Comparison of ENCODE assay signal across 12 cellular contexts in the genomic region with DNA sequence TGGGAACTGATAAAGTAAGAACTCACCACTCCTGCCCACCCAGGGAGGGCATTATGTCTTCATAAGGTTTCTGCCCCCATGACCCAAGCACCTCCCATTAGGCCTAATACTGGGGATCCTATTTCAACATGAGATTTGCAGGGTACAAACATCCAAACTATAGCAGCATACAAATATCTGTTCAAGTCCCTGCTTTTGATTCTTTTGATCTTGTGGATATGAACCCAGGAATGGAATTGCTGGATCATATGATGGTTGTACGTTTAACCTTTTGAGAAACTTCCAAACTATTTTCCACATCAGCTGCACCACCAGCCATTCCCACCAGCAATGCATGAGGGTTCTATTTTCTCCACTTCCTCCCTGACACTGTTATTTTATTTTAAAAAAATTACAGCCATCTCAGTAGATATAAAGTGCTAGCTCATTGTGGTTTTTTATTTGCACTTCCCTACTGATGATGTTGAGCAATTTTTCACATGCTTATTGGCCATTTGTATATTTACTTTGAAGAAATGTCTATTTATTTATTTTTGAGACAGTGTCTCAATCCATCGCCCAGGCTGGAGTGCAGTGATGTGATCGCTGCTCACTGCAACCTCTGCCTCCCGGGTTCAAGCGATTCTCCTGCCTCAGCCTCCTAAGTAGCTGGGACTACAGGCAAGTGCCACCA. TPM values are rescaled to one million over a fixed set of nuclear protein-coding genes. Genes with fewer than 3 reads are reported as not detected.
DNase-seq lines count a peak whose midpoint lies in the region; ATAC-seq and TF ChIP-seq lines count a peak whose summit lies in the region.
"Had no signal": no experiment of that assay in that cellular context is flagged by ENCODE, and none has a peak within 500 bp of the region (broad histone marks: within the 10 kb centered on the region; RNA-seq: fewer than 3 reads in every experiment).

No MANE protein-coding gene starts in this region.

- 23% methylated on average over 5 of the region's 5 CpGs for WGBS in liver
- 56 to 65% methylated on average over 5 of the region's 5 CpGs for WGBS in upper lobe of left lung, 2 donors

- H3K36me3 ChIP-seq in liver (ENCODE audit: control insufficient read depth in 4 of 4, insufficient read depth in 3 of 4, low read depth in 1 of 4, low read length in 3 of 4) (no peaks in the 10 kb centered on the region), upper lobe of left lung (peaks cover 0 to 4% (median 0%) of the 10 kb centered on the region in 4 donors)

- H3K4me1 ChIP-seq in liver (ENCODE audit: control insufficient read depth in 4 of 4, insufficient read depth in 4 of 4, low read length in 3 of 4), result peaks cover 4 to 14% (median 6%) of the 10 kb centered on the region in 4 donors
- H3K4me1 ChIP-seq in upper lobe of left lung, result peaks cover 4 to 33% (median 31%) of the 10 kb centered on the region in 4 donors

- no peak overlapping the region for H3K9ac ChIP-seq in liver (ENCODE audit: low read depth in 1 of 2, low read length in 2 of 2)

- peak; percentile 38 to 46 for TF ChIP-seq RAD21 in liver (IDR thresholded peaks at IDR 0.05)

- in situ Hi-C loops in astrocyte of the spinal cord (cut with HindIII; ENCODE audit: low sequenced_read_pairs), result no loop called here

- DNase-seq in M059J (ENCODE audit: low read depth) (peak; percentile 60), astrocyte of the spinal cord (ENCODE audit: low read depth, low spot score) (peak; percentile 44), upper lobe of left lung (no peak), COR-L47 (lab: John Stamatoyannopoulos, UW) (no peak), anterior cingulate cortex (lab: John Stamatoyannopoulos, UW) (no peak), NCI-H2081 (lab: John Stamatoyannopoulos, UW) (no peak)
- DNase-seq: activated CD4-positive, CD25-positive, alpha-beta regulatory T cell treated with anti-CD3 and anti-CD28 coated beads, Interleukin-2, amount 50 U/mL, for 72 hours; activated naive CD4-positive, alpha-beta T cell treated with Interleukin-2 at 50 U/mL for 16 hours; effector CD4-positive, alpha-beta T cell; NCI-H1694 treated with DMSO at 0.1 percent for 48 hours; posterior cingulate gyrus had no signal

- ATAC-seq in upper lobe of left lung (ENCODE audit: low FRiP score in 2 of 2), result peak; percentile 49 to 69

- H3K9me3 ChIP-seq in liver (ENCODE audit: control insufficient read depth in 4 of 4, low read length in 3 of 4) (no peaks in the 10 kb centered on the region), upper lobe of left lung (no peaks in the 10 kb centered on the region)

- TF ChIP-seq POLR2A in upper lobe of left lung (IDR thresholded peaks at IDR 0.05), result no peak

- TF ChIP-seq CTCF in astrocyte of the spinal cord (IDR thresholded peaks at IDR 0.05; ENCODE audit: low read depth, low read length) (no peak), liver (IDR thresholded peaks at IDR 0.05; ENCODE audit: low read depth, low read length, missing input control) (no peak), upper lobe of left lung (IDR thresholded peaks at IDR 0.05) (no peak)

- H3K27me3 ChIP-seq in liver (ENCODE audit: control insufficient read depth in 4 of 4, insufficient read depth in 4 of 4, low read length in 3 of 4) (no peaks in the 10 kb centered on the region), upper lobe of left lung (no peaks in the 10 kb centered on the region)

- peak overlapping the region; percentile 66 to 78 for H3K27ac ChIP-seq in liver (ENCODE audit: low read depth in 1 of 2, low read length in 2 of 2)
- H3K27ac ChIP-seq in upper lobe of left lung, result peak overlapping the region; percentile 69 to 84 (median 80)

- H3K4me3 ChIP-seq in astrocyte of the spinal cord (ENCODE audit: low read depth, low read length) (no peak overlapping the region), liver (ENCODE audit: low read depth in 1 of 3, low read length in 3 of 3) (no peak overlapping the region), upper lobe of left lung (no peak overlapping the region)

- no peak for TF ChIP-seq EP300 in upper lobe of left lung (IDR thresholded peaks at IDR 0.05)

TF ChIP-seq in liver, 16 proteins besides CTCF, POLR2A, EP300 and RAD21:
- TF ChIP-seq, protein P1, sequence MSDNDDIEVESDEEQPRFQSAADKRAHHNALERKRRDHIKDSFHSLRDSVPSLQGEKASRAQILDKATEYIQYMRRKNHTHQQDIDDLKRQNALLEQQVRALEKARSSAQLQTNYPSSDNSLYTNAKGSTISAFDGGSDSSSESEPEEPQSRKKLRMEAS (IDR thresholded peaks at IDR 0.05), result peak; percentile 65
- TF ChIP-seq, protein P2, sequence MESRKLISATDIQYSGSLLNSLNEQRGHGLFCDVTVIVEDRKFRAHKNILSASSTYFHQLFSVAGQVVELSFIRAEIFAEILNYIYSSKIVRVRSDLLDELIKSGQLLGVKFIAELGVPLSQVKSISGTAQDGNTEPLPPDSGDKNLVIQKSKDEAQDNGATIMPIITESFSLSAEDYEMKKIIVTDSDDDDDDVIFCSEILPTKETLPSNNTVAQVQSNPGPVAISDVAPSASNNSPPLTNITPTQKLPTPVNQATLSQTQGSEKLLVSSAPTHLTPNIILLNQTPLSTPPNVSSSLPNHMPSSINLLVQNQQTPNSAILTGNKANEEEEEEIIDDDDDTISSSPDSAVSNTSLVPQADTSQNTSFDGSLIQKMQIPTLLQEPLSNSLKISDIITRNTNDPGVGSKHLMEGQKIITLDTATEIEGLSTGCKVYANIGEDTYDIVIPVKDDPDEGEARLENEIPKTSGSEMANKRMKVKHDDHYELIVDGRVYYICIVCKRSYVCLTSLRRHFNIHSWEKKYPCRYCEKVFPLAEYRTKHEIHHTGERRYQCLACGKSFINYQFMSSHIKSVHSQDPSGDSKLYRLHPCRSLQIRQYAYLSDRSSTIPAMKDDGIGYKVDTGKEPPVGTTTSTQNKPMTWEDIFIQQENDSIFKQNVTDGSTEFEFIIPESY (IDR thresholded peaks at IDR 0.05), result peak; percentile 65
- TF ChIP-seq FOXA2 (IDR thresholded peaks at IDR 0.05), result peak; percentile 92
- no peak for TF ChIP-seq GABPA (IDR thresholded peaks at IDR 0.05 in 1 of 2, conservative IDR thresholded peaks at IDR 0.05 in 1 of 2)
- peak; percentile 14 for TF ChIP-seq NR2F2 (IDR thresholded peaks at IDR 0.05)
- peak; percentile 62 for TF ChIP-seq SP1 (IDR thresholded peaks at IDR 0.05)
- peak; percentile 72 for TF ChIP-seq FOXA1 (IDR thresholded peaks at IDR 0.05)
- TF ChIP-seq, protein P3, sequence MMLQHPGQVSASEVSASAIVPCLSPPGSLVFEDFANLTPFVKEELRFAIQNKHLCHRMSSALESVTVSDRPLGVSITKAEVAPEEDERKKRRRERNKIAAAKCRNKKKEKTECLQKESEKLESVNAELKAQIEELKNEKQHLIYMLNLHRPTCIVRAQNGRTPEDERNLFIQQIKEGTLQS (IDR thresholded peaks at IDR 0.05), result no peak
- no peak for TF ChIP-seq TAF1 (conservative IDR thresholded peaks at IDR 0.05)
- no peak for TF ChIP-seq EGR1 (IDR thresholded peaks at IDR 0.05; ENCODE audit: low read depth in 2 of 2)
- TF ChIP-seq RXRA (IDR thresholded peaks at IDR 0.05), result peak in 1 of 2 donors; percentile 82
- TF ChIP-seq, protein P4, sequence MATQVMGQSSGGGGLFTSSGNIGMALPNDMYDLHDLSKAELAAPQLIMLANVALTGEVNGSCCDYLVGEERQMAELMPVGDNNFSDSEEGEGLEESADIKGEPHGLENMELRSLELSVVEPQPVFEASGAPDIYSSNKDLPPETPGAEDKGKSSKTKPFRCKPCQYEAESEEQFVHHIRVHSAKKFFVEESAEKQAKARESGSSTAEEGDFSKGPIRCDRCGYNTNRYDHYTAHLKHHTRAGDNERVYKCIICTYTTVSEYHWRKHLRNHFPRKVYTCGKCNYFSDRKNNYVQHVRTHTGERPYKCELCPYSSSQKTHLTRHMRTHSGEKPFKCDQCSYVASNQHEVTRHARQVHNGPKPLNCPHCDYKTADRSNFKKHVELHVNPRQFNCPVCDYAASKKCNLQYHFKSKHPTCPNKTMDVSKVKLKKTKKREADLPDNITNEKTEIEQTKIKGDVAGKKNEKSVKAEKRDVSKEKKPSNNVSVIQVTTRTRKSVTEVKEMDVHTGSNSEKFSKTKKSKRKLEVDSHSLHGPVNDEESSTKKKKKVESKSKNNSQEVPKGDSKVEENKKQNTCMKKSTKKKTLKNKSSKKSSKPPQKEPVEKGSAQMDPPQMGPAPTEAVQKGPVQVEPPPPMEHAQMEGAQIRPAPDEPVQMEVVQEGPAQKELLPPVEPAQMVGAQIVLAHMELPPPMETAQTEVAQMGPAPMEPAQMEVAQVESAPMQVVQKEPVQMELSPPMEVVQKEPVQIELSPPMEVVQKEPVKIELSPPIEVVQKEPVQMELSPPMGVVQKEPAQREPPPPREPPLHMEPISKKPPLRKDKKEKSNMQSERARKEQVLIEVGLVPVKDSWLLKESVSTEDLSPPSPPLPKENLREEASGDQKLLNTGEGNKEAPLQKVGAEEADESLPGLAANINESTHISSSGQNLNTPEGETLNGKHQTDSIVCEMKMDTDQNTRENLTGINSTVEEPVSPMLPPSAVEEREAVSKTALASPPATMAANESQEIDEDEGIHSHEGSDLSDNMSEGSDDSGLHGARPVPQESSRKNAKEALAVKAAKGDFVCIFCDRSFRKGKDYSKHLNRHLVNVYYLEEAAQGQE (IDR thresholded peaks at IDR 0.05), result peak; percentile 43
- peak; percentile 60 to 65 for TF ChIP-seq HNF4A (conservative IDR thresholded peaks at IDR 0.05)
- TF ChIP-seq YY1 (IDR thresholded peaks at IDR 0.05), result peak; percentile 78
- peak in 1 of 2 donors; percentile 40 for TF ChIP-seq JUND (IDR thresholded peaks at IDR 0.05)
- no peak for TF ChIP-seq HNF4G (IDR thresholded peaks at IDR 0.05)

RNA-seq across cellular contexts. Expression of a gene that starts 7.1 kb away (rescaled TPM):
- 2.1 and 3.5 TPM in 2 replicates for total RNA-seq in M059J (2014; rRNA removed; shearing (Covaris generic))
- 10 to 100 TPM in 1 of 2 donors, 1 to 10 TPM in 1; 5.7 to 17.8 TPM for total RNA-seq in liver
- 1 to 10 TPM; 4.7 to 9.0 TPM for polyA plus RNA-seq in liver
- 100 to 1,000 TPM in 3 of 6 donors, 10 to 100 TPM in 3; 39.5 to 354 (median 86.4) TPM for total RNA-seq in upper lobe of left lung

RNA-seq across cellular contexts. Expression of a gene that starts 13.3 kb away (rescaled TPM):
- 17.7 and 28.7 TPM in 2 replicates for total RNA-seq in M059J (2014; rRNA removed; shearing (Covaris generic))
- 100 to 1,000 TPM in 1 of 2 donors, 10 to 100 TPM in 1; 70.5 to 176 TPM for total RNA-seq in liver
- polyA plus RNA-seq in liver, result 100 to 1,000 TPM; 287 to 328 TPM
- 100 to 1,000 TPM in 5 of 6 donors, 10 to 100 TPM in 1; 93.2 to 227 (median 151) TPM for total RNA-seq in upper lobe of left lung

RNA-seq across cellular contexts. Expression of a gene that starts 54.9 kb away (rescaled TPM):
- total RNA-seq in M059J (2014; rRNA removed; shearing (Covaris generic)), result 17.7 and 44.7 TPM in 2 replicates
- total RNA-seq in liver (10 to 100 TPM; 59.8 to 77.8 TPM), upper lobe of left lung (1,000 to 10,000 TPM in 1 of 6 donors, 100 to 1,000 TPM in 5; 217 to 1,154 (median 269) TPM)
- 10 to 100 TPM; 14.4 to 27.2 TPM for polyA plus RNA-seq in liver

Comparison
In these comparisons a context has a peak if more than half of its experiments do, and no peak if none do; other contexts are left out.
1. DNase-seq: peak in M059J (single experiment) and astrocyte of the spinal cord (single experiment); none in upper lobe of left lung (0 of 2), COR-L47 (single experiment), anterior cingulate cortex (0 of 58) and NCI-H2081 (0 of 2).